In genomic region chr19:50184196-50184595, GRCh38 we compare ENCODE assay signal across 17 cellular contexts. TPM values are rescaled to one million over a fixed set of nuclear protein-coding genes. Genes with fewer than 3 reads are reported as not detected.
"Had no signal": no experiment of that assay in that cellular context is flagged by ENCODE, and none has a peak within 500 bp of the region (broad histone marks: within the 10 kb centered on the region; RNA-seq: fewer than 3 reads in every experiment).

No MANE protein-coding gene starts in this region.

- H3K4me1 ChIP-seq: prostate gland, right atrium auricular region, tibial nerve, upper lobe of right lung, uterus had no signal

- DNase-seq: dorsolateral prefrontal cortex; effector CD4-positive, alpha-beta T cell; head of caudate nucleus; kidney; mucosa of descending colon; naive B cell; stimulated activated CD4-positive, alpha-beta T cell treated with anti-CD3 and anti-CD28 coated beads, Interleukin-2, amount 100 ng/mL, for 24 hours; stimulated activated CD4-positive, alpha-beta T cell treated with anti-CD3 and anti-CD28 coated beads, Interleukin-4, amount 100 ng/mL, for 24 hours; upper lobe of right lung; uterus had no signal

- H3K4me3 ChIP-seq: dorsolateral prefrontal cortex, lung, mucosa of descending colon, prostate gland, right atrium auricular region, thoracic aorta, tibial nerve, upper lobe of right lung, uterus had no signal

- H3K27me3 ChIP-seq: right atrium auricular region, tibial nerve, upper lobe of right lung, uterus had no signal

- H3K36me3 ChIP-seq: prostate gland, right atrium auricular region, thoracic aorta, tibial nerve, upper lobe of right lung, uterus had no signal

- H3K9me3 ChIP-seq: mucosa of descending colon, prostate gland, right atrium auricular region, thoracic aorta, upper lobe of right lung had no signal

- H3K27ac ChIP-seq: dorsolateral prefrontal cortex, prostate gland, right atrium auricular region, thoracic aorta, tibial nerve, upper lobe of right lung, uterus had no signal

RNA-seq across cellular contexts. Expression of gene IZUMO2, which starts 21.1 kb away (rescaled TPM):
- polyA plus RNA-seq: esophagus, liver had no signal
